In the genomic region with DNA sequence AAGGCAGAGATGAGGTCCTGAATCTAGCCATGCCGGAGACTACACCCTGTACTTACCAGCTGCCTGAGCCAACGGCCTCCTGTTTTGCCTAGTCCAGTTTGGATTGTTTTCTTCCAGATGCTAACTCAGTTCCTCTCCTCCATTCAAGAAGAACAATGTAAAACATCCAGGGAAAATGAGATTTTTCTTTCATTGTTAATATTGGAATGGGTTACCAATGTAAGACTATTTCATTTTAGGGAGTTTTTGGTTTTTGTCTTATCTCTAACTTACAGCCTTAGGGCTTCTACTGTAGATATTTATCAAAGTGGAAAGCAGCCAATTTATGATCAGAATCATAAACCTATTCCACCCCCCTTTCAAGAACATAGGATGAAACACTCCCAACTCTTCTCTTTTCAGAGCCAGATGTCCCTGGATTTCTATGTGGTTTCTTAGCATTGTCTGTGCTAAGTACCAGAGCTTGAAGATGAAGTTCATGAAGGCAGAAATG, we compare ENCODE assay signal across 23 cellular contexts.
"Had no signal": no experiment of that assay in that cellular context is flagged by ENCODE, and none has a peak within 500 bp of the region (broad histone marks: within the 10 kb centered on the region; RNA-seq: fewer than 3 reads in every experiment).

No MANE protein-coding gene starts in this region.

- H3K27me3 Mint-ChIP-seq: activated naive CD8-positive, alpha-beta T cell had no signal

- ATAC-seq: activated CD8-positive, alpha-beta memory T cell treated with anti-CD3 and anti-CD28 coated beads, Interleukin-2, amount 10 ng/mL, durations not matched to agents 7 days and 5 days; left colon; right lobe of liver had no signal

- H2AFZ ChIP-seq: hepatocyte, parathyroid adenoma had no signal

- H3K9me3 Mint-ChIP-seq: activated CD4-positive, alpha-beta memory T cell treated with anti-CD3 and anti-CD28 coated beads, Interleukin-2, amount 10 ng/mL, durations not matched to agents 7 days and 5 days; dendritic cell treated with granulocyte-macrophage colony-stimulating factor and Interleukin-4, amounts not matched to agents 40 ng/mL and 50 ng/mL, for 4 days; stimulated activated naive CD8-positive, alpha-beta T cell treated with anti-CD3 and anti-CD28 coated beads, Interleukin-15, Interleukin-2, amounts not matched to agents 100 ng/mL and 50 ng/mL, for 24 hours had no signal

- H3K4me2 ChIP-seq: hepatocyte had no signal

- FAIRE-seq: islet of Langerhans, small intestine had no signal

- H3K27ac Mint-ChIP-seq: activated CD4-positive, alpha-beta memory T cell treated with anti-CD3 and anti-CD28 coated beads, Interleukin-2, amount 10 ng/mL, durations not matched to agents 7 days and 5 days; activated CD8-positive, alpha-beta memory T cell treated with anti-CD3 and anti-CD28 coated beads, Interleukin-2, amount 10 ng/mL, durations not matched to agents 7 days and 5 days; activated naive CD8-positive, alpha-beta T cell; dendritic cell treated with granulocyte-macrophage colony-stimulating factor and Interleukin-4, amounts not matched to agents 40 ng/mL and 50 ng/mL, for 4 days; stimulated activated naive CD8-positive, alpha-beta T cell treated with anti-CD3 and anti-CD28 coated beads, Interleukin-15, Interleukin-2, amounts not matched to agents 100 ng/mL and 50 ng/mL, for 24 hours had no signal

- DNase-seq: activated CD4-positive, alpha-beta memory T cell treated with anti-CD3 and anti-CD28 coated beads, Interleukin-2, amount 10 ng/mL, durations not matched to agents 7 days and 5 days; activated CD4-positive, alpha-beta T cell treated with anti-CD3 and anti-CD28 coated beads for 48 hours; activated CD4-positive, CD25-positive, alpha-beta regulatory T cell; activated CD8-positive, alpha-beta memory T cell treated with anti-CD3 and anti-CD28 coated beads, Interleukin-2, amount 10 ng/mL, durations not matched to agents 7 days and 5 days; effector CD8-positive, alpha-beta T cell; left colon; midbrain; right lobe of liver; small intestine; stimulated activated CD4-positive, alpha-beta T cell treated with anti-CD3 and anti-CD28 coated beads, Interleukin-15, amount 100 ng/mL, for 24 hours; stimulated activated CD4-positive, alpha-beta T cell treated with anti-CD3 and anti-CD28 coated beads, Interleukin-2, amount 100 ng/mL, for 48 hours; uterus had no signal

- H3K9me3 ChIP-seq: esophagus muscularis mucosa, neutrophil, right lobe of liver, tibial nerve, uterus had no signal

- H3K27ac ChIP-seq: cardiac muscle cell, hepatocyte, neutrophil, parathyroid adenoma, right lobe of liver, tibial nerve, uterus had no signal

- H3K4me3 Mint-ChIP-seq: activated CD4-positive, alpha-beta memory T cell treated with anti-CD3 and anti-CD28 coated beads, Interleukin-2, amount 10 ng/mL, durations not matched to agents 7 days and 5 days; activated CD8-positive, alpha-beta memory T cell treated with anti-CD3 and anti-CD28 coated beads, Interleukin-2, amount 10 ng/mL, durations not matched to agents 7 days and 5 days; activated naive CD8-positive, alpha-beta T cell; dendritic cell treated with granulocyte-macrophage colony-stimulating factor and Interleukin-4, amounts not matched to agents 40 ng/mL and 50 ng/mL, for 4 days; stimulated activated naive CD8-positive, alpha-beta T cell treated with anti-CD3 and anti-CD28 coated beads, Interleukin-15, Interleukin-2, amounts not matched to agents 100 ng/mL and 50 ng/mL, for 24 hours had no signal

- H3K36me3 ChIP-seq: cardiac muscle cell, esophagus muscularis mucosa, neutrophil, right lobe of liver, tibial nerve, uterus had no signal

- H3K27me3 ChIP-seq: cardiac muscle cell, esophagus muscularis mucosa, hepatocyte, right lobe of liver, tibial nerve had no signal

- H3K9ac ChIP-seq: parathyroid adenoma had no signal

- H3K4me3 ChIP-seq: cardiac muscle cell, esophagus muscularis mucosa, hepatocyte, lung, right lobe of liver, tibial nerve, uterus had no signal
